Comparison of ENCODE assay signal across 1 cellular context in the genomic region with DNA sequence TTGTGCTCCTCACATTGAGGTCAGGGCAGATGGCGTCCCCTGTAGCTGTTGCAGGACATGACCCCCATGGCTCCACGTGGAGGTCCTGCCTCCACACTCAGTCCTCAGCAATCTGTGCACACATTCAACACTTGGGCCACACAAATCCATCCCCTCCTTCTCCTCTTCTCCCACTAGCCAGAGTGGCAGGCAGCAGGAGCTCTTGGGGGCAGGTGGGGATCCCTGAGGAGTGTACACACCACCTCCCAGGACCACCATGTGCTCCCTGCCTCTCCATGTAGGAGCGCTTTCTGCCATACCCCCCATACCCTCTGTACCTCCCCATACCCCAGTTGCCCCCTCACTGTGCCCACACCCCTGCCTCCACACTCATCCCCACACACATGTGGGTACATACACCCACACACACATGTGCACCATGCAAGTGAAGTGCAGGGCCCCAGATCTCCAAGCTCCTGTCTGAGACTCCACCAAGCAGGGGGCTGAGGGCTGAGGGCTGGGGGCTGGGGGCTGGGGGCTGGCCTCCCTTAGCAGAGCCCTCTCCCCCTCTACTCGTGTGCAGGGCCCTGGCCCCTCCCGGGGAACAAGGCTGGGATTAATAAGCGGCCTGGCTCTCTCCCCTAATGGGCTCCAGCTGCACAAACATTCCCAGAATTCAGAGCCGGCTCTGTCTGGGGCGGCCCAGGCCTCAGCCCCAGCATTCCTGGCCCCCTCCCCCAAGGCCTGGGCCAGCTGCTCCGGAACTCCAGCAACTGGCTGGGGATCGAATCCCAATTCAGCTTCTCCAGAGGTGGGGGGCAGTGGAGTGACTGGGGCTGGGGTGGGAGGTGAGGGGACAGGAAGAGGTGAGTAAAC.
TF ChIP-seq lines count a peak whose summit lies in the region.

No MANE protein-coding gene starts in this region.

TF ChIP-seq in HepG2, 621 proteins besides CTCF, POLR2A, EP300 and RAD21 (continued from another document):
- TF ChIP-seq, protein P1, sequence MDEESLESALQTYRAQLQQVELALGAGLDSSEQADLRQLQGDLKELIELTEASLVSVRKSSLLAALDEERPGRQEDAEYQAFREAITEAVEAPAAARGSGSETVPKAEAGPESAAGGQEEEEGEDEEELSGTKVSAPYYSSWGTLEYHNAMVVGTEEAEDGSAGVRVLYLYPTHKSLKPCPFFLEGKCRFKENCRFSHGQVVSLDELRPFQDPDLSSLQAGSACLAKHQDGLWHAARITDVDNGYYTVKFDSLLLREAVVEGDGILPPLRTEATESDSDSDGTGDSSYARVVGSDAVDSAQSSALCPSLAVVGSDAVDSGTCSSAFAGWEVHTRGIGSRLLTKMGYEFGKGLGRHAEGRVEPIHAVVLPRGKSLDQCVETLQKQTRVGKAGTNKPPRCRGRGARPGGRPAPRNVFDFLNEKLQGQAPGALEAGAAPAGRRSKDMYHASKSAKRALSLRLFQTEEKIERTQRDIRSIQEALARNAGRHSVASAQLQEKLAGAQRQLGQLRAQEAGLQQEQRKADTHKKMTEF (CRISPR knock-in tag; IDR thresholded peaks at IDR 0.05) = no peak
- TF ChIP-seq ZEB1 (IDR thresholded peaks at IDR 0.05; ENCODE audit: insufficient replicate concordance, low read depth) (no peak), ARHGAP35 (CRISPR knock-in tag; IDR thresholded peaks at IDR 0.05; ENCODE audit: borderline replicate concordance) (no peak), HOXA3 (CRISPR knock-in tag; IDR thresholded peaks at IDR 0.05) (no peak; the same call in 1 of the 2 replicates), MYC (CRISPR knock-in tag; IDR thresholded peaks at IDR 0.05; ENCODE audit: borderline replicate concordance) (no peak), TBX2 (CRISPR knock-in tag; IDR thresholded peaks at IDR 0.05; ENCODE audit: borderline replicate concordance) (no peak), ARNTL (CRISPR knock-in tag; IDR thresholded peaks at IDR 0.05) (no peak), RBM39 (IDR thresholded peaks at IDR 0.05; ENCODE audit: low read depth, low read length, poor library complexity, severe bottlenecking) (no peak), ZFX (CRISPR knock-in tag; IDR thresholded peaks at IDR 0.05; ENCODE audit: low read depth) (0 out of 2 replicates have a peak, but pooled peaks have one; percentile 29), LCORL (IDR thresholded peaks at IDR 0.05) (no peak), LCORL (CRISPR knock-in tag; IDR thresholded peaks at IDR 0.05) (no peak), KMT2B (CRISPR knock-in tag; IDR thresholded peaks at IDR 0.05) (0 out of 2 replicates have a peak, but pooled peaks have one; percentile 4), MXD4 (CRISPR knock-in tag; IDR thresholded peaks at IDR 0.05) (no peak), ZMYM3 (CRISPR knock-in tag; IDR thresholded peaks at IDR 0.05) (no peak), FIP1L1 (IDR thresholded peaks at IDR 0.05; ENCODE audit: borderline replicate concordance, insufficient read depth, low read depth, low read length) (no peak), MEIS2 (CRISPR knock-in tag; IDR thresholded peaks at IDR 0.05) (0 out of 2 replicates have a peak, but pooled peaks have one; percentile 21), ZNF530 (CRISPR knock-in tag; IDR thresholded peaks at IDR 0.05; ENCODE audit: low read depth) (no peak), TARDBP (CRISPR knock-in tag; IDR thresholded peaks at IDR 0.05) (no peak), ZFY (CRISPR knock-in tag; IDR thresholded peaks at IDR 0.05) (peak; percentile 22; the same call in 1 of the 2 replicates)
- TF ChIP-seq, protein P2, sequence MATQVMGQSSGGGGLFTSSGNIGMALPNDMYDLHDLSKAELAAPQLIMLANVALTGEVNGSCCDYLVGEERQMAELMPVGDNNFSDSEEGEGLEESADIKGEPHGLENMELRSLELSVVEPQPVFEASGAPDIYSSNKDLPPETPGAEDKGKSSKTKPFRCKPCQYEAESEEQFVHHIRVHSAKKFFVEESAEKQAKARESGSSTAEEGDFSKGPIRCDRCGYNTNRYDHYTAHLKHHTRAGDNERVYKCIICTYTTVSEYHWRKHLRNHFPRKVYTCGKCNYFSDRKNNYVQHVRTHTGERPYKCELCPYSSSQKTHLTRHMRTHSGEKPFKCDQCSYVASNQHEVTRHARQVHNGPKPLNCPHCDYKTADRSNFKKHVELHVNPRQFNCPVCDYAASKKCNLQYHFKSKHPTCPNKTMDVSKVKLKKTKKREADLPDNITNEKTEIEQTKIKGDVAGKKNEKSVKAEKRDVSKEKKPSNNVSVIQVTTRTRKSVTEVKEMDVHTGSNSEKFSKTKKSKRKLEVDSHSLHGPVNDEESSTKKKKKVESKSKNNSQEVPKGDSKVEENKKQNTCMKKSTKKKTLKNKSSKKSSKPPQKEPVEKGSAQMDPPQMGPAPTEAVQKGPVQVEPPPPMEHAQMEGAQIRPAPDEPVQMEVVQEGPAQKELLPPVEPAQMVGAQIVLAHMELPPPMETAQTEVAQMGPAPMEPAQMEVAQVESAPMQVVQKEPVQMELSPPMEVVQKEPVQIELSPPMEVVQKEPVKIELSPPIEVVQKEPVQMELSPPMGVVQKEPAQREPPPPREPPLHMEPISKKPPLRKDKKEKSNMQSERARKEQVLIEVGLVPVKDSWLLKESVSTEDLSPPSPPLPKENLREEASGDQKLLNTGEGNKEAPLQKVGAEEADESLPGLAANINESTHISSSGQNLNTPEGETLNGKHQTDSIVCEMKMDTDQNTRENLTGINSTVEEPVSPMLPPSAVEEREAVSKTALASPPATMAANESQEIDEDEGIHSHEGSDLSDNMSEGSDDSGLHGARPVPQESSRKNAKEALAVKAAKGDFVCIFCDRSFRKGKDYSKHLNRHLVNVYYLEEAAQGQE (IDR thresholded peaks at IDR 0.05; ENCODE audit: borderline replicate concordance in 1 of 2, low read depth in 1 of 2, low read length in 2 of 2) = no peak
- TF ChIP-seq, protein P3, sequence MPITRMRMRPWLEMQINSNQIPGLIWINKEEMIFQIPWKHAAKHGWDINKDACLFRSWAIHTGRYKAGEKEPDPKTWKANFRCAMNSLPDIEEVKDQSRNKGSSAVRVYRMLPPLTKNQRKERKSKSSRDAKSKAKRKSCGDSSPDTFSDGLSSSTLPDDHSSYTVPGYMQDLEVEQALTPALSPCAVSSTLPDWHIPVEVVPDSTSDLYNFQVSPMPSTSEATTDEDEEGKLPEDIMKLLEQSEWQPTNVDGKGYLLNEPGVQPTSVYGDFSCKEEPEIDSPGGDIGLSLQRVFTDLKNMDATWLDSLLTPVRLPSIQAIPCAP (CRISPR knock-in tag; IDR thresholded peaks at IDR 0.05; ENCODE audit: low read depth) = no peak
- TF ChIP-seq, protein P4, sequence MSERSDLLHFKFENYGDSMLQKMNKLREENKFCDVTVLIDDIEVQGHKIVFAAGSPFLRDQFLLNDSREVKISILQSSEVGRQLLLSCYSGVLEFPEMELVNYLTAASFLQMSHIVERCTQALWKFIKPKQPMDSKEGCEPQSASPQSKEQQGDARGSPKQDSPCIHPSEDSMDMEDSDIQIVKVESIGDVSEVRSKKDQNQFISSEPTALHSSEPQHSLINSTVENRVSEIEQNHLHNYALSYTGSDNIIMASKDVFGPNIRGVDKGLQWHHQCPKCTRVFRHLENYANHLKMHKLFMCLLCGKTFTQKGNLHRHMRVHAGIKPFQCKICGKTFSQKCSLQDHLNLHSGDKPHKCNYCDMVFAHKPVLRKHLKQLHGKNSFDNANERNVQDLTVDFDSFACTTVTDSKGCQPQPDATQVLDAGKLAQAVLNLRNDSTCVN (CRISPR knock-in tag; IDR thresholded peaks at IDR 0.05; ENCODE audit: borderline replicate concordance) = no peak
